ENCODE assay signal across 8 cellular contexts in the genomic region with DNA sequence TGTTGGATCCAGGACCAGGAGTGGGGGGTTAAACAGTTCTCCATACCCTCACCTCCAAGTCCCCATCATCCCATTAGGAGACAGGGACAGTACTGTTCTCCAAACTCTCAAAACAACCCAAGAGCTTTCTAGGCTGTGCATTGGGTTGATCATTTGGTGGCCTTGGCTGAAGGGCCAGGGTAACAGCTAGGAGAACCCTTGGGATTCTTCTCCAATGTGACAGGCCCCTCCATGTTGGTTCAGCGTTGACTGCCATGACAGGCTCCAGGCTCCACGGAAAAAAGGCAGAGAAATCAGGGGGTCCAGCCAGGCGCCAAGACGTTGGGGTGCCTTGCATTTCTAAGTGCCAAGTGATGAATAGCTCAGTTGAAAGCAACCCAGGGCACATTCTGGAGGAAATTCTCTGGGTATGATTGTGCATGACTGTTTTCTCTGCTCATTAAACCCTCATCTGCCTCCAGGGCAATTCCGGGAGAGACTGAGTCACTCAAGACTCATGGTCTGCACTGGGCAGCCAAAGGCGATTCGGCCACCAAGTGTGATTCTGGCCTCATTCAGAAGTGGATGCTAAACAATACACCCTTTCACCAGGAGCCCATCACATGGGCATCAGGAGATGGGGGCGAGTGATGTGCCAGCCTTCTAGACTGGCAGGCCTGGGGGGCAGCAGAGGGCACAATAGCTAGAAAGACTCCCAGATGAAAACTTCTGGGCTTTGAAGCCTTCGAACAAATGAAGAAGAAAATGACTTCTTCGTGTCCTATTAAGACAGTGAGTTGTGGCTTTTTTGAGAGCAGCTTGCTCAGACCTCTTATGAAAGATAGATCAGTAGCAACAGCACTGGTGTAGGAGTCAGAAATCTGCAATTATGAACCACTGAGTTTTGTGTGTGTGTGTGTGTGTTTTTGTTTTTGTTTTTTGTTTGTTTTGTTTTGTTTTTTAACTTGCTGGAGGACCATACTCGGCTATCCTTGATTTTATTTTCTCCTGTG. TPM values are rescaled to one million over a fixed set of nuclear protein-coding genes. Genes with fewer than 3 reads are reported as not detected.
DNase-seq lines count a peak whose midpoint lies in the region; ATAC-seq, FAIRE-seq and TF ChIP-seq lines count a peak whose summit lies in the region.

No MANE protein-coding gene starts in this region.

- FAIRE-seq in urothelium cell line (lab: Jason Lieb, UNC), result no peak

- peak; percentile 5 for TF ChIP-seq POLR2A in GM19099 (IDR thresholded peaks at IDR 0.05; ENCODE audit: extremely low read depth, insufficient read length, low read depth)

- DNase-seq in ACHN (peak; percentile 91), LHCN-M2 (ENCODE audit: low read depth) (peak; percentile 93), memory B cell (ENCODE audit: low spot score in 2 of 2) (no peak), urothelium cell line (ENCODE audit: low spot score) (peak; percentile 54), NCI-H187 (lab: John Stamatoyannopoulos, UW) (no peak), NCI-H2107 treated with DMSO at 0.1 percent for 48 hours (lab: John Stamatoyannopoulos, UW; ENCODE audit: unreplicated experiment) (no peak)

- H3K27ac Mint-ChIP-seq in brain (peak overlapping the region in 3 of 5 experiments; percentile 56 to 96 (median 94)), memory B cell (peak overlapping the region; percentile 100)

- H3K9me3 Mint-ChIP-seq in brain (peaks cover 0 to 3% (median 0%) of the 10 kb centered on the region in 5 experiments), memory B cell (no peaks in the 10 kb centered on the region)

- in situ Hi-C loops in ACHN (cut with HindIII; ENCODE audit: low pct_ligation_motif_present, low pct_unique_long_range_greater_than_20kb, low sequenced_read_pairs), result no loop called here

- no peak for TF ChIP-seq CTCF in brain (conservative IDR thresholded peaks at IDR 0.05)

- H3K36me3 Mint-ChIP-seq in brain (no peaks in the 10 kb centered on the region), memory B cell (peaks cover 14% of the 10 kb centered on the region)

- H3K4me1 Mint-ChIP-seq in brain (peaks cover 42% of the 10 kb centered on the region), memory B cell (peaks cover 80% of the 10 kb centered on the region)

- peak; percentile 3 for ATAC-seq in memory B cell (ENCODE audit: low read depth)

- peaks cover 7% of the 10 kb centered on the region for H3K27me3 Mint-ChIP-seq in brain
- no peaks in the 10 kb centered on the region for H3K27me3 Mint-ChIP-seq in memory B cell

- H3K4me3 Mint-ChIP-seq in brain (peak overlapping the region in 2 of 5 experiments; percentile 45 to 52), memory B cell (peak overlapping the region; percentile 90)

RNA-seq across cellular contexts. Expression of a gene that starts 27.7 kb away (rescaled TPM):
- total RNA-seq in LHCN-M2 (2014; rRNA removed), result 215 and 235 TPM in 2 replicates
- 292 TPM for polyA plus RNA-seq in LHCN-M2 (2012)
- 23.5 TPM for polyA plus RNA-seq in brain (ENCODE audit: insufficient read depth, low read depth, low replicate concordance)

Comparison
In these comparisons a context has a peak if more than half of its experiments do, and no peak if none do; other contexts are left out.
1. DNase-seq: peak in ACHN (single experiment), LHCN-M2 (single experiment) and urothelium cell line (single experiment); none in memory B cell (0 of 2), NCI-H187 (0 of 2) and NCI-H2107 treated with DMSO at 0.1 percent for 48 hours (single experiment).